ENCODE assay signal across 15 cellular contexts in genomic region chr18:50038448-50038847, GRCh38.
DNase-seq lines count a peak whose midpoint lies in the region; ATAC-seq and TF ChIP-seq lines count a peak whose summit lies in the region.
"Had no signal": no experiment of that assay in that cellular context is flagged by ENCODE, and none has a peak within 500 bp of the region (broad histone marks: within the 10 kb centered on the region; RNA-seq: fewer than 3 reads in every experiment).

No MANE protein-coding gene starts in this region.

- H3K4me3 Mint-ChIP-seq in activated naive CD4-positive, alpha-beta T cell treated with anti-CD3 and anti-CD28 coated beads, Interleukin-2, amount 50 U/mL, for 24 hours = no peak overlapping the region

- H3K4me1 Mint-ChIP-seq in activated naive CD4-positive, alpha-beta T cell treated with anti-CD3 and anti-CD28 coated beads, Interleukin-2, amount 50 U/mL, for 24 hours = no peaks in the 10 kb centered on the region

- H3K27ac Mint-ChIP-seq in activated naive CD4-positive, alpha-beta T cell treated with anti-CD3 and anti-CD28 coated beads, Interleukin-2, amount 50 U/mL, for 24 hours = peak overlapping the region; percentile 48

- no peak for ATAC-seq in HG03378 (IDR thresholded peaks at IDR 0.05; ENCODE audit: unreplicated experiment)
- ATAC-seq: foreskin keratinocyte had no signal

- H3K36me3 Mint-ChIP-seq in activated naive CD4-positive, alpha-beta T cell treated with anti-CD3 and anti-CD28 coated beads, Interleukin-2, amount 50 U/mL, for 24 hours = no peaks in the 10 kb centered on the region

- DNase-seq in activated naive CD4-positive, alpha-beta T cell (lab: John Stamatoyannopoulos, UW) = no peak
- DNase-seq in NCI-H510A treated with DMSO at 0.1 percent for 48 hours (lab: John Stamatoyannopoulos, UW) (peak; percentile 20), choroid plexus epithelial cell (ENCODE audit: low read depth) (peak; percentile 54), pulmonary artery endothelial cell (ENCODE audit: low read depth, low spot score) (peak; percentile 41), amygdala (lab: John Stamatoyannopoulos, UW) (no peak)
- DNase-seq in activated CD8-positive, alpha-beta memory T cell treated with anti-CD3 and anti-CD28 coated beads for 24 hours = no peak
- DNase-seq: amniotic stem cell; foreskin keratinocyte; midbrain; NK-92 treated with Interleukin-12 subunit alpha and Interleukin-12 subunit beta, amount 100 ng/mL, for 24 hours; posterior cingulate gyrus; SK-N-SH had no signal

- H3K27me3 Mint-ChIP-seq in activated naive CD4-positive, alpha-beta T cell treated with anti-CD3 and anti-CD28 coated beads, Interleukin-2, amount 50 U/mL, for 24 hours = peaks cover 9% of the 10 kb centered on the region

- no peak for TF ChIP-seq CTCF in choroid plexus epithelial cell (conservative IDR thresholded peaks at IDR 0.05; ENCODE audit: low read depth, low read length)

- H3K4me3 ChIP-seq in choroid plexus epithelial cell (ENCODE audit: low read depth, low read length) = no peak overlapping the region
- H3K4me3 ChIP-seq: HAP-1 had no signal

- H3K9me3 Mint-ChIP-seq in activated naive CD4-positive, alpha-beta T cell treated with anti-CD3 and anti-CD28 coated beads, Interleukin-2, amount 50 U/mL, for 24 hours = no peaks in the 10 kb centered on the region

Comparison
In these comparisons a context has a peak if more than half of its experiments do, and no peak if none do; other contexts are left out.
1. DNase-seq: peak in NCI-H510A treated with DMSO at 0.1 percent for 48 hours (single experiment), choroid plexus epithelial cell (single experiment) and pulmonary artery endothelial cell (single experiment); none in activated naive CD4-positive, alpha-beta T cell (0 of 4), amygdala (0 of 56) and activated CD8-positive, alpha-beta memory T cell treated with anti-CD3 and anti-CD28 coated beads for 24 hours (single experiment).